2 cellular contexts compared by ENCODE assay signal in the genomic region with DNA sequence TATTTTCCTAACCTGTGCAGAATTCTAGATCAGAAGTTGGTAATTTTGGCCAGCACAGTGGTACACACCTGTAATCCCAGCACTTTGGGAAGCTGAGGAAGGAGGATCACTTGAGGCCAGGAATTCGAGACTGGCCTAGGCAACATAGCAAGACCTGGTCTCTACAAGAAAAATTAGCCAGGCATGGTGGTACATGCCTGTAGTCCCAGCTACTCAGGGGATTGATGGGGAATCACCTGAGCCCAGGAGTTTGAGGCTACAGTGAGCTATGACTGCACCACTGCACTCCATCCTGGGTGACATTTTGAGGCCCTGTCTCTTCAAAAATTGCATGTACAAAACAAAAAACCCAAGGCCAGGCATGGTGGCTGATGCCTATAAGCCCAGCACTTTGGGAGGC.
TF ChIP-seq lines count a peak whose summit lies in the region.

No MANE protein-coding gene starts in this region.

TF ChIP-seq in SK-N-SH treated with all-trans-retinoic acid at 6 μM for 48 hours, 23 proteins besides CTCF, POLR2A, EP300 and RAD21:
- TF ChIP-seq, protein P1, sequence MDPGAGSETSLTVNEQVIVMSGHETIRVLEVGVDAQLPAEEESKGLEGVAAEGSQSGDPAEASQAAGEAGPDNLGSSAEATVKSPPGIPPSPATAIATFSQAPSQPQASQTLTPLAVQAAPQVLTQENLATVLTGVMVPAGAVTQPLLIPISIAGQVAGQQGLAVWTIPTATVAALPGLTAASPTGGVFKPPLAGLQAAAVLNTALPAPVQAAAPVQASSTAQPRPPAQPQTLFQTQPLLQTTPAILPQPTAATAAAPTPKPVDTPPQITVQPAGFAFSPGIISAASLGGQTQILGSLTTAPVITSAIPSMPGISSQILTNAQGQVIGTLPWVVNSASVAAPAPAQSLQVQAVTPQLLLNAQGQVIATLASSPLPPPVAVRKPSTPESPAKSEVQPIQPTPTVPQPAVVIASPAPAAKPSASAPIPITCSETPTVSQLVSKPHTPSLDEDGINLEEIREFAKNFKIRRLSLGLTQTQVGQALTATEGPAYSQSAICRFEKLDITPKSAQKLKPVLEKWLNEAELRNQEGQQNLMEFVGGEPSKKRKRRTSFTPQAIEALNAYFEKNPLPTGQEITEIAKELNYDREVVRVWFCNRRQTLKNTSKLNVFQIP (CRISPR knock-in tag; IDR thresholded peaks at IDR 0.05; ENCODE audit: borderline replicate concordance, low read depth): no peak
- TF ChIP-seq ESRRG (CRISPR knock-in tag; IDR thresholded peaks at IDR 0.05): no peak
- no peak for TF ChIP-seq RARB (CRISPR knock-in tag; IDR thresholded peaks at IDR 0.05)
- TF ChIP-seq SNAI2 (CRISPR knock-in tag; IDR thresholded peaks at IDR 0.05): no peak
- TF ChIP-seq BACH2 (CRISPR knock-in tag; IDR thresholded peaks at IDR 0.05; ENCODE audit: borderline replicate concordance): no peak
- no peak for TF ChIP-seq TCF4 (CRISPR knock-in tag; IDR thresholded peaks at IDR 0.05; ENCODE audit: borderline replicate concordance)
- TF ChIP-seq, protein P2, sequence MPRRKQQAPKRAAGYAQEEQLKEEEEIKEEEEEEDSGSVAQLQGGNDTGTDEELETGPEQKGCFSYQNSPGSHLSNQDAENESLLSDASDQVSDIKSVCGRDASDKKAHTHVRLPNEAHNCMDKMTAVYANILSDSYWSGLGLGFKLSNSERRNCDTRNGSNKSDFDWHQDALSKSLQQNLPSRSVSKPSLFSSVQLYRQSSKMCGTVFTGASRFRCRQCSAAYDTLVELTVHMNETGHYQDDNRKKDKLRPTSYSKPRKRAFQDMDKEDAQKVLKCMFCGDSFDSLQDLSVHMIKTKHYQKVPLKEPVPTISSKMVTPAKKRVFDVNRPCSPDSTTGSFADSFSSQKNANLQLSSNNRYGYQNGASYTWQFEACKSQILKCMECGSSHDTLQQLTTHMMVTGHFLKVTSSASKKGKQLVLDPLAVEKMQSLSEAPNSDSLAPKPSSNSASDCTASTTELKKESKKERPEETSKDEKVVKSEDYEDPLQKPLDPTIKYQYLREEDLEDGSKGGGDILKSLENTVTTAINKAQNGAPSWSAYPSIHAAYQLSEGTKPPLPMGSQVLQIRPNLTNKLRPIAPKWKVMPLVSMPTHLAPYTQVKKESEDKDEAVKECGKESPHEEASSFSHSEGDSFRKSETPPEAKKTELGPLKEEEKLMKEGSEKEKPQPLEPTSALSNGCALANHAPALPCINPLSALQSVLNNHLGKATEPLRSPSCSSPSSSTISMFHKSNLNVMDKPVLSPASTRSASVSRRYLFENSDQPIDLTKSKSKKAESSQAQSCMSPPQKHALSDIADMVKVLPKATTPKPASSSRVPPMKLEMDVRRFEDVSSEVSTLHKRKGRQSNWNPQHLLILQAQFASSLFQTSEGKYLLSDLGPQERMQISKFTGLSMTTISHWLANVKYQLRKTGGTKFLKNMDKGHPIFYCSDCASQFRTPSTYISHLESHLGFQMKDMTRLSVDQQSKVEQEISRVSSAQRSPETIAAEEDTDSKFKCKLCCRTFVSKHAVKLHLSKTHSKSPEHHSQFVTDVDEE (CRISPR knock-in tag; IDR thresholded peaks at IDR 0.05): no peak
- no peak for TF ChIP-seq ZNF70 (CRISPR knock-in tag; IDR thresholded peaks at IDR 0.05)
- TF ChIP-seq ZFP3 (CRISPR knock-in tag; IDR thresholded peaks at IDR 0.05): no peak

TF ChIP-seq in SK-N-SH, 30 proteins besides CTCF, POLR2A, EP300 and RAD21 (continued from another document):
- TF ChIP-seq, protein P3, sequence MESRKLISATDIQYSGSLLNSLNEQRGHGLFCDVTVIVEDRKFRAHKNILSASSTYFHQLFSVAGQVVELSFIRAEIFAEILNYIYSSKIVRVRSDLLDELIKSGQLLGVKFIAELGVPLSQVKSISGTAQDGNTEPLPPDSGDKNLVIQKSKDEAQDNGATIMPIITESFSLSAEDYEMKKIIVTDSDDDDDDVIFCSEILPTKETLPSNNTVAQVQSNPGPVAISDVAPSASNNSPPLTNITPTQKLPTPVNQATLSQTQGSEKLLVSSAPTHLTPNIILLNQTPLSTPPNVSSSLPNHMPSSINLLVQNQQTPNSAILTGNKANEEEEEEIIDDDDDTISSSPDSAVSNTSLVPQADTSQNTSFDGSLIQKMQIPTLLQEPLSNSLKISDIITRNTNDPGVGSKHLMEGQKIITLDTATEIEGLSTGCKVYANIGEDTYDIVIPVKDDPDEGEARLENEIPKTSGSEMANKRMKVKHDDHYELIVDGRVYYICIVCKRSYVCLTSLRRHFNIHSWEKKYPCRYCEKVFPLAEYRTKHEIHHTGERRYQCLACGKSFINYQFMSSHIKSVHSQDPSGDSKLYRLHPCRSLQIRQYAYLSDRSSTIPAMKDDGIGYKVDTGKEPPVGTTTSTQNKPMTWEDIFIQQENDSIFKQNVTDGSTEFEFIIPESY (IDR thresholded peaks at IDR 0.05; ENCODE audit: borderline replicate concordance, low read depth): no peak
- TF ChIP-seq, protein P4, sequence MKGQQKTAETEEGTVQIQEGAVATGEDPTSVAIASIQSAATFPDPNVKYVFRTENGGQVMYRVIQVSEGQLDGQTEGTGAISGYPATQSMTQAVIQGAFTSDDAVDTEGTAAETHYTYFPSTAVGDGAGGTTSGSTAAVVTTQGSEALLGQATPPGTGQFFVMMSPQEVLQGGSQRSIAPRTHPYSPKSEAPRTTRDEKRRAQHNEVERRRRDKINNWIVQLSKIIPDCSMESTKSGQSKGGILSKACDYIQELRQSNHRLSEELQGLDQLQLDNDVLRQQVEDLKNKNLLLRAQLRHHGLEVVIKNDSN (IDR thresholded peaks at IDR 0.05; ENCODE audit: borderline replicate concordance, low read depth): no peak
- TF ChIP-seq TEAD4 (IDR thresholded peaks at IDR 0.05; ENCODE audit: borderline replicate concordance, insufficient read depth): no peak
TF ChIP-seq in SK-N-SH: peak in this region for 0.
